ENCODE assay signal across 11 cellular contexts in genomic region chrX:132071260-132071659, GRCh38. TPM values are rescaled to one million over a fixed set of nuclear protein-coding genes. Genes with fewer than 3 reads are reported as not detected.
DNase-seq lines count a peak whose midpoint lies in the region; ATAC-seq and TF ChIP-seq lines count a peak whose summit lies in the region.
"Had no signal": no experiment of that assay in that cellular context is flagged by ENCODE, and none has a peak within 500 bp of the region (broad histone marks: within the 10 kb centered on the region; RNA-seq: fewer than 3 reads in every experiment).

No MANE protein-coding gene starts in this region.

- peak; percentile 11 for DNase-seq in NOMO-1 treated with DMSO at 0.1 percent for 48 hours (lab: John Stamatoyannopoulos, UW; ENCODE audit: unreplicated experiment)
- no peak for DNase-seq in NOMO-1 treated with dmso at 0.1 percent for 144 hours (lab: John Stamatoyannopoulos, UW; ENCODE audit: unreplicated experiment)
- peak; percentile 26 for DNase-seq in OCI-M1 (lab: John Stamatoyannopoulos, UW)
- peak; percentile 40 for DNase-seq in fibroblast of peridontal ligament (ENCODE audit: extremely low read depth)
- DNase-seq in thoracic aorta (ENCODE audit: low spot score) = no peak
- no peak for DNase-seq in NCI-H226
- no peak for DNase-seq in anterior cingulate cortex (lab: John Stamatoyannopoulos, UW)
- no peak for DNase-seq in DMS79 treated with DMSO at 0.1 percent for 48 hours (lab: John Stamatoyannopoulos, UW)
- DNase-seq: central memory CD4-positive, alpha-beta T cell had no signal

- ATAC-seq in thoracic aorta (ENCODE audit: insufficient number of reproducible peaks, low FRiP score, low read depth) = no peak
- ATAC-seq: naive thymus-derived CD4-positive, alpha-beta T cell had no signal

- TF ChIP-seq CTCF in thoracic aorta (IDR thresholded peaks at IDR 0.05) = peak; percentile 19

- H3K36me3 ChIP-seq in thoracic aorta = no peaks in the 10 kb centered on the region

- no peaks in the 10 kb centered on the region for H3K27me3 ChIP-seq in thoracic aorta (replicated peaks; ENCODE audit: insufficient read depth)

- no peak overlapping the region for H3K27ac ChIP-seq in thoracic aorta
- H3K27ac ChIP-seq: BLaER1 treated with 17β-estradiol and CSF1 and Interleukin-3, amounts not matched to agents 10 nM and 100 nM had no signal

- no peak overlapping the region for H3K4me3 ChIP-seq in thoracic aorta
- H3K4me3 ChIP-seq: BLaER1 treated with 17β-estradiol and CSF1 and Interleukin-3, amounts not matched to agents 10 nM and 100 nM had no signal

- no peaks in the 10 kb centered on the region for H3K4me1 ChIP-seq in thoracic aorta (ENCODE audit: control insufficient read depth in 1 of 2, low read depth in 2 of 2)
- H3K4me1 ChIP-seq: BLaER1 treated with 17β-estradiol and CSF1 and Interleukin-3, amounts not matched to agents 10 nM and 100 nM had no signal

- no peaks in the 10 kb centered on the region for H3K9me3 ChIP-seq in thoracic aorta
- H3K9me3 ChIP-seq: BLaER1 treated with 17β-estradiol and CSF1 and Interleukin-3, amounts not matched to agents 10 nM and 100 nM had no signal

RNA-seq across cellular contexts. Expression of gene STK26, which starts 48.2 kb away (rescaled TPM):
- total RNA-seq in thoracic aorta = 10 to 100 TPM in 1 of 2 donors, 1 to 10 TPM in 1; 7.7 to 11.1 TPM

RNA-seq across cellular contexts. Expression of gene FRMD7, which starts 56.6 kb away (rescaled TPM):
- total RNA-seq in thoracic aorta = under 1 TPM; 0.27 to 0.28 TPM
- total RNA-seq: naive thymus-derived CD4-positive, alpha-beta T cell had no signal

Comparison
In these comparisons a context has a peak if more than half of its experiments do, and no peak if none do; other contexts are left out.
1. DNase-seq: peak in NOMO-1 treated with DMSO at 0.1 percent for 48 hours (single experiment), OCI-M1 (single experiment) and fibroblast of peridontal ligament (single experiment); none in NOMO-1 treated with dmso at 0.1 percent for 144 hours (single experiment), thoracic aorta (single experiment), NCI-H226 (single experiment), anterior cingulate cortex (0 of 58) and DMS79 treated with DMSO at 0.1 percent for 48 hours (single experiment).